ENCODE assay signal across 17 cellular contexts in genomic region chr1:12760256-12760795, GRCh38. TPM values are rescaled to one million over a fixed set of nuclear protein-coding genes. Genes with fewer than 3 reads are reported as not detected.
DNase-seq lines count a peak whose midpoint lies in the region; ATAC-seq and TF ChIP-seq lines count a peak whose summit lies in the region.
"Had no signal": no experiment of that assay in that cellular context is flagged by ENCODE, and none has a peak within 500 bp of the region (broad histone marks: within the 10 kb centered on the region; RNA-seq: fewer than 3 reads in every experiment).

No MANE protein-coding gene starts in this region.

- H3F3A ChIP-seq in GM23248 (ENCODE audit: insufficient read depth), result no peaks in the 10 kb centered on the region
- H3F3A ChIP-seq in OCI-LY1 (ENCODE audit: insufficient read depth, low read length), result no peaks in the 10 kb centered on the region

- H3K27me3 ChIP-seq in GM23248 (replicated peaks; ENCODE audit: insufficient read depth), result no peaks in the 10 kb centered on the region
- no peaks in the 10 kb centered on the region for H3K27me3 ChIP-seq in OCI-LY1 (ENCODE audit: insufficient read depth, low read length)

- TF ChIP-seq CTCF in AG10803 (conservative IDR thresholded peaks at IDR 0.05; ENCODE audit: low read length) (peak; percentile 14; the same call in 1 of the 2 replicates), OCI-LY1 (IDR thresholded peaks at IDR 0.05; ENCODE audit: low read length) (peak; percentile 25; the same call in 1 of the 2 replicates), endothelial cell (IDR thresholded peaks at IDR 0.05; ENCODE audit: unreplicated experiment) (peak; percentile 45)

- H3K79me2 ChIP-seq in GM23248 (ENCODE audit: insufficient read depth) (no peaks in the 10 kb centered on the region), OCI-LY1 (ENCODE audit: insufficient read depth, low read length) (no peaks in the 10 kb centered on the region)

- H4K20me1 ChIP-seq in GM23248 (ENCODE audit: insufficient read depth) (no peaks in the 10 kb centered on the region), OCI-LY1 (ENCODE audit: insufficient read depth, low read length) (no peaks in the 10 kb centered on the region)

- no peaks in the 10 kb centered on the region for H3K9me2 ChIP-seq in GM23248 (ENCODE audit: insufficient read depth)
- no peaks in the 10 kb centered on the region for H3K9me2 ChIP-seq in OCI-LY1 (ENCODE audit: low read depth, low read length)

- 26 to 38% methylated on average over 7 of the region's 7 CpGs for WGBS in GM23248 (ENCODE audit: low coverage in 1 of 2, low lambda C conversion rate in 2 of 2, missing lambda C conversion rate in 2 of 2), 2 experiments

- DNase-seq in AG10803 (ENCODE audit: low read depth) (no peak), GM23248 (peak; percentile 5), endothelial cell (ENCODE audit: low spot score) (no peak), nucleus accumbens (lab: John Stamatoyannopoulos, UW) (no peak)
- DNase-seq in stimulated activated CD4-positive, alpha-beta T cell treated with anti-CD3 and anti-CD28 coated beads, Interleukin-15, amount 100 ng/mL, for 24 hours, result no peak
- DNase-seq: activated B cell treated with CpG ODN at 0.5 μM for 24 hours, caudate nucleus, DMS153, head of caudate nucleus, Kasumi-1, NCI-H2107, psoas muscle had no signal

- H3K4me1 ChIP-seq in GM23248 (ENCODE audit: insufficient read depth) (no peaks in the 10 kb centered on the region), OCI-LY1 (ENCODE audit: insufficient read depth, low read length, severe bottlenecking) (no peaks in the 10 kb centered on the region)
- H3K4me1 ChIP-seq: psoas muscle had no signal

- no peak overlapping the region for H3K4me2 ChIP-seq in GM23248 (ENCODE audit: unreplicated experiment)
- H3K4me2 ChIP-seq in OCI-LY1 (ENCODE audit: low read length), result no peak overlapping the region

- in situ Hi-C loops in GM23248 (cut with MboI), result no loop called here

- H2AFZ ChIP-seq in GM23248, result no peak overlapping the region
- H2AFZ ChIP-seq in OCI-LY1 (ENCODE audit: low read length), result no peak overlapping the region

- no peaks in the 10 kb centered on the region for H3K9me3 Mint-ChIP-seq in endothelial cell (ENCODE audit: unreplicated experiment)
- H3K9me3 Mint-ChIP-seq: activated B cell treated with CpG ODN at 0.5 μM for 24 hours; activated naive CD4-positive, alpha-beta T cell treated with anti-CD3 and anti-CD28 coated beads, Interleukin-2, amount 50 U/mL, for 24 hours had no signal

- peaks cover 2% of the 10 kb centered on the region for H3K27me3 Mint-ChIP-seq in endothelial cell (ENCODE audit: unreplicated experiment)

- H3K27ac ChIP-seq in GM23248 (no peak overlapping the region), OCI-LY1 (ENCODE audit: low read depth, low read length, poor library complexity, severe bottlenecking) (no peak overlapping the region)
- H3K27ac ChIP-seq: psoas muscle had no signal

- H3K4me3 Mint-ChIP-seq in endothelial cell (ENCODE audit: unreplicated experiment), result no peak overlapping the region
- H3K4me3 Mint-ChIP-seq: activated B cell treated with CpG ODN at 0.5 μM for 24 hours; activated naive CD4-positive, alpha-beta T cell treated with anti-CD3 and anti-CD28 coated beads, Interleukin-2, amount 50 U/mL, for 24 hours had no signal

- H3K27ac Mint-ChIP-seq in endothelial cell (ENCODE audit: unreplicated experiment), result no peak overlapping the region
- H3K27ac Mint-ChIP-seq: activated B cell treated with CpG ODN at 0.5 μM for 24 hours; activated naive CD4-positive, alpha-beta T cell treated with anti-CD3 and anti-CD28 coated beads, Interleukin-2, amount 50 U/mL, for 24 hours had no signal

- no peaks in the 10 kb centered on the region for H3K36me3 Mint-ChIP-seq in endothelial cell (ENCODE audit: low read depth, unreplicated experiment)
- H3K36me3 Mint-ChIP-seq: activated naive CD4-positive, alpha-beta T cell treated with anti-CD3 and anti-CD28 coated beads, Interleukin-2, amount 50 U/mL, for 24 hours had no signal

- H3K9ac ChIP-seq in GM23248 (no peak overlapping the region), OCI-LY1 (ENCODE audit: low read length) (no peak overlapping the region)

- no peaks in the 10 kb centered on the region for H3K4me1 Mint-ChIP-seq in endothelial cell (ENCODE audit: unreplicated experiment)
- H3K4me1 Mint-ChIP-seq: activated B cell treated with CpG ODN at 0.5 μM for 24 hours; activated naive CD4-positive, alpha-beta T cell treated with anti-CD3 and anti-CD28 coated beads, Interleukin-2, amount 50 U/mL, for 24 hours had no signal

- H3K4me3 ChIP-seq in AG10803 (ENCODE audit: low read length), result no peak overlapping the region
- no peak overlapping the region for H3K4me3 ChIP-seq in GM23248
- no peak overlapping the region for H3K4me3 ChIP-seq in OCI-LY1 (ENCODE audit: low read depth, low read length, poor library complexity, severe bottlenecking)
- H3K4me3 ChIP-seq: psoas muscle had no signal

- H3K36me3 ChIP-seq in GM23248 (ENCODE audit: low read depth), result no peaks in the 10 kb centered on the region
- no peaks in the 10 kb centered on the region for H3K36me3 ChIP-seq in OCI-LY1 (ENCODE audit: insufficient read depth, low read length)

- ATAC-seq in GM21786 (IDR thresholded peaks at IDR 0.05; ENCODE audit: unreplicated experiment) (no peak), GM18867 (IDR thresholded peaks at IDR 0.05; ENCODE audit: unreplicated experiment) (no peak)
- ATAC-seq: psoas muscle had no signal

- H3K9me3 ChIP-seq in GM23248 (ENCODE audit: low read depth), result no peaks in the 10 kb centered on the region
- no peaks in the 10 kb centered on the region for H3K9me3 ChIP-seq in OCI-LY1 (ENCODE audit: low read length)
- H3K9me3 ChIP-seq: psoas muscle had no signal

RNA-seq across cellular contexts. Expression of gene PRAMEF12, which starts 13.2 kb away (rescaled TPM):
- total RNA-seq in GM23248 (2014; rRNA removed; shearing (Covaris generic)), result not detected in 2 replicates
- not detected in 2 replicates for polyA plus RNA-seq in GM23248 (2016; fragmentation: Nextera tagmentation; extraction: Ambion mirVana)
- total RNA-seq in endothelial cell (ENCODE audit: unreplicated experiment), result not detected
- total RNA-seq: activated B cell treated with CpG ODN at 0.5 μM for 24 hours, epithelial cell of proximal tubule, psoas muscle had no signal
- polyA plus RNA-seq: psoas muscle had no signal

RNA-seq across cellular contexts. Expression of gene CFAP107, which starts 14.3 kb away (rescaled TPM):
- total RNA-seq in GM23248 (2014; rRNA removed; shearing (Covaris generic)), result not detected in 2 replicates
- not detected in 2 replicates for polyA plus RNA-seq in GM23248 (2016; fragmentation: Nextera tagmentation; extraction: Ambion mirVana)
- not detected for total RNA-seq in endothelial cell (ENCODE audit: unreplicated experiment)
- total RNA-seq: activated B cell treated with CpG ODN at 0.5 μM for 24 hours, epithelial cell of proximal tubule, psoas muscle had no signal

RNA-seq across cellular contexts. Expression of gene PRAMEF1, which starts 30.9 kb away (rescaled TPM):
- not detected in 2 replicates for total RNA-seq in GM23248 (2014; rRNA removed; shearing (Covaris generic))
- not detected in 2 replicates for polyA plus RNA-seq in GM23248 (2016; fragmentation: Nextera tagmentation; extraction: Ambion mirVana)
- not detected for total RNA-seq in endothelial cell (ENCODE audit: unreplicated experiment)
- total RNA-seq: activated B cell treated with CpG ODN at 0.5 μM for 24 hours, epithelial cell of proximal tubule, psoas muscle had no signal
- polyA plus RNA-seq: psoas muscle had no signal

RNA-seq across cellular contexts. Expression of gene AADACL3, which starts 44.4 kb away (rescaled TPM):
- not detected in 2 replicates for total RNA-seq in GM23248 (2014; rRNA removed; shearing (Covaris generic))
- not detected in 2 replicates for polyA plus RNA-seq in GM23248 (2016; fragmentation: Nextera tagmentation; extraction: Ambion mirVana)
- not detected for total RNA-seq in endothelial cell (ENCODE audit: unreplicated experiment)
- total RNA-seq: activated B cell treated with CpG ODN at 0.5 μM for 24 hours, epithelial cell of proximal tubule, psoas muscle had no signal
- polyA plus RNA-seq: psoas muscle had no signal
